Comparison of ENCODE assay signal across 29 cellular contexts in genomic region chr14:48113713-48114112, GRCh38.
"Had no signal": no experiment of that assay in that cellular context is flagged by ENCODE, and none has a peak within 500 bp of the region (broad histone marks: within the 10 kb centered on the region; RNA-seq: fewer than 3 reads in every experiment).

No MANE protein-coding gene starts in this region.

- H3K27ac Mint-ChIP-seq: stimulated activated effector memory CD8-positive, alpha-beta T cell treated with anti-CD3 and anti-CD28 coated beads, Interleukin-12 subunit alpha, Interleukin-12 subunit beta, amount 100 ng/mL, for 72 hours; stimulated activated memory B cell treated with anti-CD40 and anti-IgM and Interleukin-4, amounts not matched to agents 10 μg/mL and 1 μg/mL and 100 μg/mL, for 72 hours; stimulated activated naive B cell treated with anti-CD40 and anti-IgM and Interleukin-4, amounts not matched to agents 10 μg/mL and 1 μg/mL and 100 μg/mL, for 72 hours; stimulated activated naive CD8-positive, alpha-beta T cell treated with anti-CD3 and anti-CD28 coated beads, Interleukin-15, amount 100 ng/mL, for 72 hours; stimulated activated naive CD8-positive, alpha-beta T cell treated with anti-CD3 and anti-CD28 coated beads, Interleukin-15, Interleukin-2, amounts not matched to agents 100 ng/mL and 50 ng/mL, for 24 hours; type B pancreatic cell had no signal

- H3K4me3 ChIP-seq: stomach, suprapubic skin, testis, thoracic aorta, thyroid gland, tibial artery, tibial nerve, transverse colon, upper lobe of left lung, upper lobe of right lung, uterus, vagina had no signal

- H3K36me3 Mint-ChIP-seq: stimulated activated effector memory CD8-positive, alpha-beta T cell treated with anti-CD3 and anti-CD28 coated beads, Interleukin-12 subunit alpha, Interleukin-12 subunit beta, amount 100 ng/mL, for 72 hours; stimulated activated memory B cell treated with anti-CD40 and anti-IgM and Interleukin-4, amounts not matched to agents 10 μg/mL and 1 μg/mL and 100 μg/mL, for 72 hours; stimulated activated naive B cell treated with anti-CD40 and anti-IgM and Interleukin-4, amounts not matched to agents 10 μg/mL and 1 μg/mL and 100 μg/mL, for 72 hours; type B pancreatic cell had no signal

- DNase-seq: stimulated activated CD4-positive, alpha-beta T cell treated with anti-CD3 and anti-CD28 coated beads, Interleukin-2, amount 100 ng/mL, for 48 hours; stimulated activated CD4-positive, alpha-beta T cell treated with anti-CD3 and anti-CD28 coated beads, Interleukin-4, amount 100 ng/mL, for 1 hour; stimulated activated CD4-positive, alpha-beta T cell treated with anti-CD3 and anti-CD28 coated beads, Interleukin-4, amount 100 ng/mL, for 24 hours; stimulated activated CD4-positive, alpha-beta T cell treated with anti-CD3 and anti-CD28 coated beads, Interleukin-4, amount 100 ng/mL, for 4 hours; stimulated activated CD8-positive, alpha-beta memory T cell treated with anti-CD3 and anti-CD28 coated beads, Interleukin-4, amount 100 ng/mL, for 48 hours; stimulated activated naive B cell treated with anti-CD40 and anti-IgM and Interleukin-4, amounts not matched to agents 10 μg/mL and 1 μg/mL and 100 μg/mL, for 72 hours; stimulated activated naive CD4-positive, alpha-beta T cell; stimulated activated naive CD4-positive, alpha-beta T cell treated with Interleukin-2 at 50 U/mL for 16 hours; stimulated activated naive CD8-positive, alpha-beta T cell treated with anti-CD3 and anti-CD28 coated beads, Interleukin-15, amount 100 ng/mL, for 72 hours; stimulated activated naive CD8-positive, alpha-beta T cell treated with anti-CD3 and anti-CD28 coated beads, Interleukin-15, Interleukin-2, amounts not matched to agents 100 U/mL and 50 U/mL, for 24 hours; stomach; substantia nigra; testis; thyroid gland; tibial artery; transverse colon; trophoblast cell; upper lobe of left lung; upper lobe of right lung; uterus had no signal

- ATAC-seq: stimulated activated effector memory CD8-positive, alpha-beta T cell treated with anti-CD3 and anti-CD28 coated beads, Interleukin-12 subunit alpha, Interleukin-12 subunit beta, amount 100 ng/mL, for 72 hours; stimulated activated memory B cell treated with anti-CD40 and anti-IgM and Interleukin-4, amounts not matched to agents 10 μg/mL and 1 μg/mL and 100 μg/mL, for 72 hours; stimulated activated naive B cell treated with anti-CD40 and anti-IgM and Interleukin-4, amounts not matched to agents 10 μg/mL and 1 μg/mL and 100 μg/mL, for 72 hours; stimulated activated naive CD8-positive, alpha-beta T cell treated with anti-CD3 and anti-CD28 coated beads, Interleukin-15, amount 100 ng/mL, for 72 hours; stimulated activated naive CD8-positive, alpha-beta T cell treated with anti-CD3 and anti-CD28 coated beads, Interleukin-15, Interleukin-2, amounts not matched to agents 100 U/mL and 50 U/mL, for 24 hours; upper lobe of right lung had no signal

- H3K9me3 ChIP-seq: stomach, suprapubic skin, testis, thoracic aorta, thyroid gland, tibial artery, tibial nerve, transverse colon, upper lobe of left lung, upper lobe of right lung, uterus, vagina had no signal

- H3K4me3 Mint-ChIP-seq: stimulated activated effector memory CD8-positive, alpha-beta T cell treated with anti-CD3 and anti-CD28 coated beads, Interleukin-12 subunit alpha, Interleukin-12 subunit beta, amount 100 ng/mL, for 72 hours; stimulated activated memory B cell treated with anti-CD40 and anti-IgM and Interleukin-4, amounts not matched to agents 10 μg/mL and 1 μg/mL and 100 μg/mL, for 72 hours; stimulated activated naive B cell treated with anti-CD40 and anti-IgM and Interleukin-4, amounts not matched to agents 10 μg/mL and 1 μg/mL and 100 μg/mL, for 72 hours; stimulated activated naive CD8-positive, alpha-beta T cell treated with anti-CD3 and anti-CD28 coated beads, Interleukin-15, amount 100 ng/mL, for 72 hours; stimulated activated naive CD8-positive, alpha-beta T cell treated with anti-CD3 and anti-CD28 coated beads, Interleukin-15, Interleukin-2, amounts not matched to agents 100 ng/mL and 50 ng/mL, for 24 hours; type B pancreatic cell had no signal

- H3K4me1 ChIP-seq: stomach, suprapubic skin, testis, thyroid gland, tibial artery, tibial nerve, transverse colon, upper lobe of left lung, upper lobe of right lung, uterus, vagina had no signal

- H3K27ac ChIP-seq: stomach, suprapubic skin, testis, thoracic aorta, thyroid gland, tibial artery, tibial nerve, transverse colon, upper lobe of left lung, upper lobe of right lung, uterus, vagina had no signal

- H3K4me1 Mint-ChIP-seq: stimulated activated effector memory CD8-positive, alpha-beta T cell treated with anti-CD3 and anti-CD28 coated beads, Interleukin-12 subunit alpha, Interleukin-12 subunit beta, amount 100 ng/mL, for 72 hours; stimulated activated memory B cell treated with anti-CD40 and anti-IgM and Interleukin-4, amounts not matched to agents 10 μg/mL and 1 μg/mL and 100 μg/mL, for 72 hours; stimulated activated naive B cell treated with anti-CD40 and anti-IgM and Interleukin-4, amounts not matched to agents 10 μg/mL and 1 μg/mL and 100 μg/mL, for 72 hours; stimulated activated naive CD8-positive, alpha-beta T cell treated with anti-CD3 and anti-CD28 coated beads, Interleukin-15, amount 100 ng/mL, for 72 hours had no signal

- H3K9me3 Mint-ChIP-seq: stimulated activated memory B cell treated with anti-CD40 and anti-IgM and Interleukin-4, amounts not matched to agents 10 μg/mL and 1 μg/mL and 100 μg/mL, for 72 hours; stimulated activated naive B cell treated with anti-CD40 and anti-IgM and Interleukin-4, amounts not matched to agents 10 μg/mL and 1 μg/mL and 100 μg/mL, for 72 hours; type B pancreatic cell had no signal

- FAIRE-seq: urothelium cell line had no signal

- H3K36me3 ChIP-seq: stomach, suprapubic skin, thoracic aorta, thyroid gland, tibial artery, tibial nerve, transverse colon, upper lobe of left lung, upper lobe of right lung, uterus, vagina had no signal

- H3K27me3 ChIP-seq: stomach, suprapubic skin, testis, thyroid gland, tibial artery, tibial nerve, transverse colon, upper lobe of left lung, upper lobe of right lung, uterus, vagina had no signal

- H3K27me3 Mint-ChIP-seq: stimulated activated memory B cell treated with anti-CD40 and anti-IgM and Interleukin-4, amounts not matched to agents 10 μg/mL and 1 μg/mL and 100 μg/mL, for 72 hours; stimulated activated naive B cell treated with anti-CD40 and anti-IgM and Interleukin-4, amounts not matched to agents 10 μg/mL and 1 μg/mL and 100 μg/mL, for 72 hours; stimulated activated naive CD8-positive, alpha-beta T cell treated with anti-CD3 and anti-CD28 coated beads, Interleukin-15, amount 100 ng/mL, for 72 hours; stimulated activated naive CD8-positive, alpha-beta T cell treated with anti-CD3 and anti-CD28 coated beads, Interleukin-15, Interleukin-2, amounts not matched to agents 100 ng/mL and 50 ng/mL, for 24 hours; type B pancreatic cell had no signal
